ENCODE assay signal across 8 cellular contexts in genomic region chr20:25932170-25932569, GRCh38.
DNase-seq lines count a peak whose midpoint lies in the region; ATAC-seq and TF ChIP-seq lines count a peak whose summit lies in the region.
"Not testable (repeated sequence)": the region's sequence is repeated elsewhere in the genome, so short reads cannot be mapped to it uniquely, and the experiment has no call there.

No MANE protein-coding gene starts in this region.

- not testable (repeated sequence) for TF ChIP-seq RAD21 in IMR-90 (IDR thresholded peaks at IDR 0.05; ENCODE audit: low read length)

- H3K27ac Mint-ChIP-seq in type B pancreatic cell, result peak overlapping the region; percentile 66

- dilution Hi-C loops in IMR-90 (cut with HindIII; ENCODE audit: low sequenced_read_pairs, unreplicated experiment), result not testable (repeated sequence)

- H3K27me3 ChIP-seq in IMR-90 (ENCODE audit: control insufficient read depth, insufficient read depth, low read length); SJSA1 (replicated peaks); brain microvascular endothelial cell (replicated peaks): not testable (repeated sequence)

- not testable (repeated sequence) for H4K91ac ChIP-seq in IMR-90 (ENCODE audit: insufficient read depth, low read depth, low read length)

- not testable (repeated sequence) for H3K9me3 ChIP-seq in IMR-90 (ENCODE audit: control insufficient read depth, insufficient read depth, low read length); SJSA1 (replicated peaks)

- H3K4me1 ChIP-seq in IMR-90 (ENCODE audit: control insufficient read depth, insufficient read depth, low read length); SJSA1 (replicated peaks): not testable (repeated sequence)

- not testable (repeated sequence) for H2BK120ac ChIP-seq in IMR-90 (ENCODE audit: low read depth, low read length)

- H2BK5ac ChIP-seq in IMR-90 (ENCODE audit: low read depth, low read length, poor library complexity, severe bottlenecking), result not testable (repeated sequence)

- DNase-seq in AG08395 (ENCODE audit: low spot score) (peak; percentile 2), GM04504 (ENCODE audit: low read depth) (peak; percentile 36), IMR-90 (peak; percentile 3), SJSA1 (ENCODE audit: low read depth in 1 of 2, low spot score in 2 of 2) (peak in 1 of 2 experiments; percentile 41), brain microvascular endothelial cell (peak; percentile 74), fibroblast of mammary gland (ENCODE audit: low read depth) (peak; percentile 12), kidney tubule cell (ENCODE audit: low spot score) (peak; percentile 76)
- DNase-seq in type B pancreatic cell (ENCODE audit: extremely low spot score, unreplicated experiment), result not testable (repeated sequence)

- H3K4me3 ChIP-seq in IMR-90 (ENCODE audit: insufficient read depth, low read depth, low read length); SJSA1; brain microvascular endothelial cell (ENCODE audit: low read depth, low read length); fibroblast of mammary gland (ENCODE audit: control insufficient read depth, low read depth, low read length): not testable (repeated sequence)

- not testable (repeated sequence) for H2BK20ac ChIP-seq in IMR-90 (ENCODE audit: low read depth, low read length)

- H3K18ac ChIP-seq in IMR-90 (ENCODE audit: low read depth, low read length), result not testable (repeated sequence)

- WGBS in IMR-90 (ENCODE audit: extremely low coverage in 2 of 2, insufficient read length in 1 of 2), 2 experiments, result no CpG with 5 or more reads among the region's 2 CpGs

- not testable (repeated sequence) for H3K36me3 ChIP-seq in IMR-90 (ENCODE audit: control insufficient read depth, insufficient read depth, low read length); SJSA1; brain microvascular endothelial cell (replicated peaks)

- not testable (repeated sequence) for TF ChIP-seq POLR2A in IMR-90 (IDR thresholded peaks at IDR 0.05; ENCODE audit: low read depth, low read length)

- H2AK5ac ChIP-seq in IMR-90 (ENCODE audit: low read depth, low read length), result not testable (repeated sequence)

- not testable (repeated sequence) for TF ChIP-seq CTCF in IMR-90 (conservative IDR thresholded peaks at IDR 0.05; ENCODE audit: low read depth, low read length); brain microvascular endothelial cell (IDR thresholded peaks at IDR 0.05; ENCODE audit: low read depth, low read length, missing control alignments); fibroblast of mammary gland (conservative IDR thresholded peaks at IDR 0.05; ENCODE audit: control insufficient read depth, insufficient read depth, low read depth, low read length); type B pancreatic cell (conservative IDR thresholded peaks at IDR 0.05)

- not testable (repeated sequence) for H3K4me3 Mint-ChIP-seq in type B pancreatic cell

- H3K36me3 Mint-ChIP-seq in type B pancreatic cell, result not testable (repeated sequence)

- H2BK15ac ChIP-seq in IMR-90 (ENCODE audit: low read depth, low read length), result not testable (repeated sequence)

- H4K8ac ChIP-seq in IMR-90 (ENCODE audit: low read depth in 2 of 2, low read length in 2 of 2), result not testable (repeated sequence)

- H3K79me1 ChIP-seq in IMR-90 (ENCODE audit: low read depth in 1 of 2, low read length in 2 of 2), result not testable (repeated sequence)

- not testable (repeated sequence) for H3K56ac ChIP-seq in IMR-90 (ENCODE audit: extremely low read depth, insufficient read depth, low read length)

- not testable (repeated sequence) for H3K4ac ChIP-seq in IMR-90 (ENCODE audit: low read depth, low read length)

- not testable (repeated sequence) for BruUV-seq in IMR-90 (replicated peaks; lab: Mats Ljungman, UMichigan)

- H2AFZ ChIP-seq in IMR-90 (replicated peaks; ENCODE audit: low read length, poor library complexity), result not testable (repeated sequence)

- CTCF ChIA-PET in IMR-90 (lab: Yijun Ruan, JAX), result interaction anchor here (0.6 kb wide), 1 partner anchor 36 kb away, joined by 5 read pairs; no protein-coding TSS in a partner anchor

- H3K4me1 Mint-ChIP-seq in type B pancreatic cell (ENCODE audit: unreplicated experiment), result not testable (repeated sequence)

- not testable (repeated sequence) for H3K14ac ChIP-seq in IMR-90 (replicated peaks; ENCODE audit: low read depth, low read length)

- not testable (repeated sequence) for H4K20me1 ChIP-seq in IMR-90 (ENCODE audit: insufficient read depth, low read length)

- H3K9me3 Mint-ChIP-seq in type B pancreatic cell, result not testable (repeated sequence)

- H3K9me1 ChIP-seq in IMR-90 (ENCODE audit: insufficient read depth, low read length), result not testable (repeated sequence)

- not testable (repeated sequence) for H3K27ac ChIP-seq in IMR-90 (ENCODE audit: insufficient read depth, low read length); brain microvascular endothelial cell
- H3K27ac ChIP-seq in SJSA1, result 0 out of 2 replicates have a peak overlapping the region, but pooled peaks have one; percentile 34

- H3K23ac ChIP-seq in IMR-90 (ENCODE audit: low read depth, low read length), result not testable (repeated sequence)

- H4K5ac ChIP-seq in IMR-90 (ENCODE audit: low read depth, low read length), result not testable (repeated sequence)

- not testable (repeated sequence) for H3K4me2 ChIP-seq in IMR-90 (ENCODE audit: low read depth, low read length)

- H2AK9ac ChIP-seq in IMR-90 (replicated peaks; ENCODE audit: low read depth, low read length, poor library complexity), result not testable (repeated sequence)

- in situ Hi-C loops in IMR-90 (cut with MboI; ENCODE audit: low sequenced_read_pairs); brain microvascular endothelial cell (cut with HindIII; ENCODE audit: low pct_ligation_motif_present, low sequenced_read_pairs): not testable (repeated sequence)

- not testable (repeated sequence) for ATAC-seq in IMR-90 (ENCODE audit: low read depth)

- peaks cover 25% of the 10 kb centered on the region for H3K27me3 Mint-ChIP-seq in type B pancreatic cell

- not testable (repeated sequence) for H3K9ac ChIP-seq in IMR-90 (ENCODE audit: low read depth, low read length)

- intact Hi-C loops in IMR-90 (cut with micrococcal nuclease), result not testable (repeated sequence)

- POLR2A ChIA-PET in IMR-90 (lab: Charles Lee; ENCODE audit: unreplicated experiment), result not testable (repeated sequence)
